ENCODE assay signal across 19 cellular contexts in genomic region chr10:12160664-12161063, GRCh38. TPM values are rescaled to one million over a fixed set of nuclear protein-coding genes. Genes with fewer than 3 reads are reported as not detected.
DNase-seq lines count a peak whose midpoint lies in the region; ATAC-seq and TF ChIP-seq lines count a peak whose summit lies in the region.
"Had no signal": no experiment of that assay in that cellular context is flagged by ENCODE, and none has a peak within 500 bp of the region (broad histone marks: within the 10 kb centered on the region; RNA-seq: fewer than 3 reads in every experiment).

No MANE protein-coding gene starts in this region.

- no peak for TF ChIP-seq CTCF in neural crest cell (conservative IDR thresholded peaks at IDR 0.05)

- peaks cover 47% of the 10 kb centered on the region for H3K36me3 Mint-ChIP-seq in activated CD4-positive, alpha-beta T cell treated with anti-CD3 and anti-CD28 coated beads for 36 hours (ENCODE audit: low read depth)
- H3K36me3 Mint-ChIP-seq in activated CD4-positive, alpha-beta T cell treated with anti-CD3 and anti-CD28 coated beads, Interleukin-2, amount 10 ng/mL, durations not matched to agents 7 days and 5 days (ENCODE audit: low read depth): peaks cover 48% of the 10 kb centered on the region
- H3K36me3 Mint-ChIP-seq in activated T-cell treated with anti-CD3 and anti-CD28 coated beads, Interleukin-2, amount 50 U/mL, for 24 hours (ENCODE audit: low read depth): peaks cover 86% of the 10 kb centered on the region
- peaks cover 0 to 22% of the 10 kb centered on the region in 2 donors for H3K36me3 Mint-ChIP-seq in activated naive CD4-positive, alpha-beta T cell treated with anti-CD3 and anti-CD28 coated beads, Interleukin-2, amount 50 U/mL, for 72 hours
- H3K36me3 Mint-ChIP-seq in neural crest cell (ENCODE audit: low read depth): peaks cover 13% of the 10 kb centered on the region

- H3K4me1 Mint-ChIP-seq in activated CD4-positive, alpha-beta T cell treated with anti-CD3 and anti-CD28 coated beads for 36 hours: peaks cover 2% of the 10 kb centered on the region
- no peaks in the 10 kb centered on the region for H3K4me1 Mint-ChIP-seq in activated CD4-positive, alpha-beta T cell treated with anti-CD3 and anti-CD28 coated beads, Interleukin-2, amount 10 ng/mL, durations not matched to agents 7 days and 5 days
- peaks cover 5% of the 10 kb centered on the region for H3K4me1 Mint-ChIP-seq in activated T-cell treated with anti-CD3 and anti-CD28 coated beads, Interleukin-2, amount 50 U/mL, for 24 hours (ENCODE audit: low read depth)
- peaks cover 12% of the 10 kb centered on the region for H3K4me1 Mint-ChIP-seq in neural crest cell
- H3K4me1 Mint-ChIP-seq: B cell had no signal

- no peak for DNase-seq in activated CD4-positive, alpha-beta T cell treated with anti-CD3 and anti-CD28 coated beads for 36 hours
- DNase-seq in activated CD4-positive, alpha-beta T cell treated with anti-CD3 and anti-CD28 coated beads, Interleukin-2, amount 10 ng/mL, durations not matched to agents 7 days and 5 days: no peak
- DNase-seq in activated T-cell treated with anti-CD3 and anti-CD28 coated beads, Interleukin-2, amount 50 U/mL, for 24 hours: no peak
- no peak for DNase-seq in activated T-cell treated with anti-CD3 and anti-CD28 coated beads, Interleukin-2, amount 50 U/mL, for 1 hour
- DNase-seq in activated naive CD4-positive, alpha-beta T cell treated with anti-CD3 and anti-CD28 coated beads, Interleukin-2, amount 50 U/mL, for 72 hours (ENCODE audit: low spot score in 2 of 2): no peak
- DNase-seq in activated naive CD4-positive, alpha-beta T cell treated with Interleukin-2 at 50 U/mL for 16 hours: no peak
- DNase-seq in neural crest cell (ENCODE audit: low read depth, low spot score) (no peak), DMS79 (lab: John Stamatoyannopoulos, UW) (no peak)
- DNase-seq: Caco-2; CD4-positive, CD25-positive, alpha-beta regulatory T cell; CD8-positive, alpha-beta T cell; DMS153; EL; GDM1; GM23248; H9 had no signal

- intact Hi-C loops in activated CD4-positive, alpha-beta T cell treated with anti-CD3 and anti-CD28 coated beads for 36 hours (cut with DNase I, micrococcal nuclease): no loop called here

- no peak overlapping the region for H3K27ac Mint-ChIP-seq in activated CD4-positive, alpha-beta T cell treated with anti-CD3 and anti-CD28 coated beads for 36 hours
- H3K27ac Mint-ChIP-seq in activated CD4-positive, alpha-beta T cell treated with anti-CD3 and anti-CD28 coated beads, Interleukin-2, amount 10 ng/mL, durations not matched to agents 7 days and 5 days: no peak overlapping the region
- peak overlapping the region; percentile 81 for H3K27ac Mint-ChIP-seq in activated T-cell treated with anti-CD3 and anti-CD28 coated beads, Interleukin-2, amount 50 U/mL, for 24 hours
- peak overlapping the region in 1 of 2 donors; percentile 63 for H3K27ac Mint-ChIP-seq in activated naive CD4-positive, alpha-beta T cell treated with anti-CD3 and anti-CD28 coated beads, Interleukin-2, amount 50 U/mL, for 72 hours
- peak overlapping the region; percentile 19 for H3K27ac Mint-ChIP-seq in neural crest cell (ENCODE audit: unreplicated experiment)
- H3K27ac Mint-ChIP-seq: B cell; CD4-positive, CD25-positive, alpha-beta regulatory T cell; CD8-positive, alpha-beta T cell had no signal

- CTCF ChIA-PET in activated CD4-positive, alpha-beta T cell treated with anti-CD3 and anti-CD28 coated beads for 36 hours (lab: Charles Lee): no interaction called here
- CTCF ChIA-PET in activated CD4-positive, alpha-beta T cell treated with anti-CD3 and anti-CD28 coated beads, Interleukin-2, amount 10 ng/mL, durations not matched to agents 7 days and 5 days (lab: Charles Lee): no interaction called here

- peak; percentile 55 for ATAC-seq in activated CD4-positive, alpha-beta T cell treated with anti-CD3 and anti-CD28 coated beads for 36 hours
- ATAC-seq in activated naive CD4-positive, alpha-beta T cell treated with anti-CD3 and anti-CD28 coated beads, Interleukin-2, amount 50 U/mL, for 72 hours: peak; percentile 62 to 82
- ATAC-seq: CD8-positive, alpha-beta T cell; GM12878; HCT116 had no signal

- POLR2A ChIA-PET in activated CD4-positive, alpha-beta T cell treated with anti-CD3 and anti-CD28 coated beads for 36 hours (lab: Charles Lee): no interaction called here
- POLR2A ChIA-PET in activated CD4-positive, alpha-beta T cell treated with anti-CD3 and anti-CD28 coated beads, Interleukin-2, amount 10 ng/mL, durations not matched to agents 7 days and 5 days (lab: Charles Lee): interaction anchor here (0.6 kb wide), 1 partner anchor 307 kb away, joined by 3 read pairs; no protein-coding TSS in a partner anchor

- no peak overlapping the region for H3K4me3 Mint-ChIP-seq in activated CD4-positive, alpha-beta T cell treated with anti-CD3 and anti-CD28 coated beads for 36 hours
- no peak overlapping the region for H3K4me3 Mint-ChIP-seq in activated CD4-positive, alpha-beta T cell treated with anti-CD3 and anti-CD28 coated beads, Interleukin-2, amount 10 ng/mL, durations not matched to agents 7 days and 5 days
- no peak overlapping the region for H3K4me3 Mint-ChIP-seq in activated T-cell treated with anti-CD3 and anti-CD28 coated beads, Interleukin-2, amount 50 U/mL, for 24 hours
- no peak overlapping the region for H3K4me3 Mint-ChIP-seq in neural crest cell
- H3K4me3 Mint-ChIP-seq: B cell; CD4-positive, CD25-positive, alpha-beta regulatory T cell; CD8-positive, alpha-beta T cell; H9 had no signal

- H3K27me3 Mint-ChIP-seq in activated CD4-positive, alpha-beta T cell treated with anti-CD3 and anti-CD28 coated beads for 36 hours: no peaks in the 10 kb centered on the region
- H3K27me3 Mint-ChIP-seq in activated CD4-positive, alpha-beta T cell treated with anti-CD3 and anti-CD28 coated beads, Interleukin-2, amount 10 ng/mL, durations not matched to agents 7 days and 5 days: no peaks in the 10 kb centered on the region
- H3K27me3 Mint-ChIP-seq in activated T-cell treated with anti-CD3 and anti-CD28 coated beads, Interleukin-2, amount 50 U/mL, for 24 hours: no peaks in the 10 kb centered on the region
- H3K27me3 Mint-ChIP-seq in neural crest cell (ENCODE audit: low read depth): no peaks in the 10 kb centered on the region
- H3K27me3 Mint-ChIP-seq: B cell; CD4-positive, CD25-positive, alpha-beta regulatory T cell had no signal

- H3K9me3 Mint-ChIP-seq in activated CD4-positive, alpha-beta T cell treated with anti-CD3 and anti-CD28 coated beads for 36 hours (ENCODE audit: low read depth): no peaks in the 10 kb centered on the region
- no peaks in the 10 kb centered on the region for H3K9me3 Mint-ChIP-seq in activated CD4-positive, alpha-beta T cell treated with anti-CD3 and anti-CD28 coated beads, Interleukin-2, amount 10 ng/mL, durations not matched to agents 7 days and 5 days
- H3K9me3 Mint-ChIP-seq in activated T-cell treated with anti-CD3 and anti-CD28 coated beads, Interleukin-2, amount 50 U/mL, for 24 hours: no peaks in the 10 kb centered on the region
- no peaks in the 10 kb centered on the region for H3K9me3 Mint-ChIP-seq in activated naive CD4-positive, alpha-beta T cell treated with anti-CD3 and anti-CD28 coated beads, Interleukin-2, amount 50 U/mL, for 72 hours
- no peaks in the 10 kb centered on the region for H3K9me3 Mint-ChIP-seq in neural crest cell
- H3K9me3 Mint-ChIP-seq: CD4-positive, CD25-positive, alpha-beta regulatory T cell; CD8-positive, alpha-beta T cell; H9 had no signal

RNA-seq across cellular contexts. Expression of gene SEC61A2, which starts 31.2 kb away (rescaled TPM):
- total RNA-seq in activated CD4-positive, alpha-beta T cell treated with anti-CD3 and anti-CD28 coated beads for 36 hours: 10 to 100 TPM; 11.3 to 12.0 TPM
- 1 to 10 TPM; 7.9 to 10.0 TPM for total RNA-seq in activated CD4-positive, alpha-beta T cell treated with anti-CD3 and anti-CD28 coated beads, Interleukin-2, amount 10 ng/mL, durations not matched to agents 7 days and 5 days
- total RNA-seq in activated naive CD4-positive, alpha-beta T cell treated with anti-CD3 and anti-CD28 coated beads, Interleukin-2, amount 50 U/mL, for 72 hours: 10 to 100 TPM; 25.4 to 28.8 TPM
- 24.8 and 26.7 TPM in 2 replicates for total RNA-seq in neural crest cell

RNA-seq across cellular contexts. Expression of gene NUDT5, which starts 35.0 kb away (rescaled TPM):
- 100 to 1,000 TPM in 1 of 2 experiments, 10 to 100 TPM in 1; 99.9 to 108 TPM for total RNA-seq in activated CD4-positive, alpha-beta T cell treated with anti-CD3 and anti-CD28 coated beads for 36 hours
- total RNA-seq in activated CD4-positive, alpha-beta T cell treated with anti-CD3 and anti-CD28 coated beads, Interleukin-2, amount 10 ng/mL, durations not matched to agents 7 days and 5 days: 10 to 100 TPM; 90.1 to 97.9 TPM
- 100 to 1,000 TPM; 102 to 126 TPM for total RNA-seq in activated naive CD4-positive, alpha-beta T cell treated with anti-CD3 and anti-CD28 coated beads, Interleukin-2, amount 50 U/mL, for 72 hours
- total RNA-seq in neural crest cell: 88.2 and 90.1 TPM in 2 replicates

RNA-seq across cellular contexts. Expression of gene CDC123, which starts 35.3 kb away (rescaled TPM):
- 100 to 1,000 TPM; 129 to 151 TPM for total RNA-seq in activated CD4-positive, alpha-beta T cell treated with anti-CD3 and anti-CD28 coated beads for 36 hours
- total RNA-seq in activated CD4-positive, alpha-beta T cell treated with anti-CD3 and anti-CD28 coated beads, Interleukin-2, amount 10 ng/mL, durations not matched to agents 7 days and 5 days: 100 to 1,000 TPM in 1 of 2 experiments, 10 to 100 TPM in 1; 85.4 to 105 TPM
- total RNA-seq in activated naive CD4-positive, alpha-beta T cell treated with anti-CD3 and anti-CD28 coated beads, Interleukin-2, amount 50 U/mL, for 72 hours: 100 to 1,000 TPM; 116 to 127 TPM
- 108 and 111 TPM in 2 replicates for total RNA-seq in neural crest cell

Comparison
In these comparisons a context has a peak if more than half of its experiments do, and no peak if none do; other contexts are left out.
1. H3K27ac Mint-ChIP-seq: peak in activated T-cell treated with anti-CD3 and anti-CD28 coated beads, Interleukin-2, amount 50 U/mL, for 24 hours (single experiment) and neural crest cell (single experiment); none in activated CD4-positive, alpha-beta T cell treated with anti-CD3 and anti-CD28 coated beads for 36 hours (single experiment) and activated CD4-positive, alpha-beta T cell treated with anti-CD3 and anti-CD28 coated beads, Interleukin-2, amount 10 ng/mL, durations not matched to agents 7 days and 5 days (single experiment).